28 cellular contexts compared by ENCODE assay signal in genomic region chr2:224551693-224552092, GRCh38.
"Had no signal": no experiment of that assay in that cellular context is flagged by ENCODE, and none has a peak within 500 bp of the region (broad histone marks: within the 10 kb centered on the region; RNA-seq: fewer than 3 reads in every experiment).

No MANE protein-coding gene starts in this region.

- H3K4me1 ChIP-seq: prostate gland had no signal

- H3K9me3 ChIP-seq: gastrocnemius medialis, neutrophil, ovary, prostate gland, thoracic aorta had no signal

- H3K4me3 Mint-ChIP-seq: activated naive CD8-positive, alpha-beta T cell; activated T-cell treated with anti-CD3 and anti-CD28 coated beads, Interleukin-2, amount 50 U/mL, for 4 hours; central memory CD8-positive, alpha-beta T cell; nephron; stimulated activated effector memory CD8-positive, alpha-beta T cell treated with anti-CD3 and anti-CD28 coated beads, Interleukin-12 subunit alpha, Interleukin-12 subunit beta, amount 100 ng/mL, for 72 hours; stimulated activated naive CD8-positive, alpha-beta T cell treated with anti-CD3 and anti-CD28 coated beads, Interleukin-15, Interleukin-2, amounts not matched to agents 100 ng/mL and 50 ng/mL, for 24 hours had no signal

- H3K27ac ChIP-seq: gastrocnemius medialis, neutrophil, ovary, prostate gland, skin epidermis, thoracic aorta, VCaP had no signal

- H3K27ac Mint-ChIP-seq: activated naive CD8-positive, alpha-beta T cell; activated T-helper 2 cell treated with anti-CD3 and anti-CD28 coated beads, Interferon-gamma antibody, Interleukin-2, Interleukin-4, amounts not matched to agents 10 μg/mL and 5 μg/mL and 100 μg/mL, durations not matched to agents 14 hours and 24 hours and 36 hours; nephron; stimulated activated effector memory CD8-positive, alpha-beta T cell treated with anti-CD3 and anti-CD28 coated beads, Interleukin-12 subunit alpha, Interleukin-12 subunit beta, amount 100 ng/mL, for 72 hours; stimulated activated naive CD8-positive, alpha-beta T cell treated with anti-CD3 and anti-CD28 coated beads, Interleukin-15, Interleukin-2, amounts not matched to agents 100 ng/mL and 50 ng/mL, for 24 hours had no signal

- ATAC-seq: activated T-cell treated with anti-CD3 and anti-CD28 coated beads, Interleukin-2, amount 50 U/mL, for 4 hours; gastrocnemius medialis; left cardiac atrium; sciatic nerve; stimulated activated effector memory CD8-positive, alpha-beta T cell treated with anti-CD3 and anti-CD28 coated beads, Interleukin-12 subunit alpha, Interleukin-12 subunit beta, amount 100 ng/mL, for 72 hours had no signal

- H3K4me3 ChIP-seq: gastrocnemius medialis, ovary, prostate gland, skin epidermis, thoracic aorta had no signal

- H3K27me3 Mint-ChIP-seq: activated naive CD8-positive, alpha-beta T cell; central memory CD8-positive, alpha-beta T cell; stimulated activated naive CD8-positive, alpha-beta T cell treated with anti-CD3 and anti-CD28 coated beads, Interleukin-15, Interleukin-2, amounts not matched to agents 100 ng/mL and 50 ng/mL, for 24 hours had no signal

- H3K36me3 ChIP-seq: gastrocnemius medialis, ovary, prostate gland, thoracic aorta had no signal

- DNase-seq: activated CD4-positive, alpha-beta T cell treated with anti-CD3 and anti-CD28 coated beads for 48 hours; activated CD4-positive, alpha-beta T cell treated with anti-CD3 and anti-CD28 coated beads, Interleukin-2, amount 50 U/mL, for 48 hours; activated CD8-positive, alpha-beta memory T cell treated with anti-CD3 and anti-CD28 coated beads, Interleukin-2, amount 50 U/mL, for 48 hours; activated T-cell treated with anti-CD3 and anti-CD28 coated beads, Interleukin-2, amount 50 U/mL, for 4 hours; anterior cingulate cortex; effector CD8-positive, alpha-beta T cell; gastrocnemius medialis; hippocampal formation; left cardiac atrium; mammary epithelial cell; ovary; retina; stimulated activated CD4-positive, alpha-beta T cell treated with anti-CD3 and anti-CD28 coated beads, Interleukin-12 subunit alpha, Interleukin-12 subunit beta, amount 100 ng/mL, for 4 hours; stimulated activated CD4-positive, alpha-beta T cell treated with anti-CD3 and anti-CD28 coated beads, Interleukin-4, amount 100 ng/mL, for 24 hours; T-helper 2 cell; trophoblast cell had no signal

- H3K9me3 Mint-ChIP-seq: activated T-cell treated with anti-CD3 and anti-CD28 coated beads, Interleukin-2, amount 50 U/mL, for 4 hours; activated T-helper 2 cell treated with anti-CD3 and anti-CD28 coated beads, Interferon-gamma antibody, Interleukin-2, Interleukin-4, amounts not matched to agents 10 μg/mL and 5 μg/mL and 100 μg/mL, durations not matched to agents 14 hours and 24 hours and 36 hours; central memory CD8-positive, alpha-beta T cell; nephron; stimulated activated effector memory CD8-positive, alpha-beta T cell treated with anti-CD3 and anti-CD28 coated beads, Interleukin-12 subunit alpha, Interleukin-12 subunit beta, amount 100 ng/mL, for 72 hours; stimulated activated naive CD8-positive, alpha-beta T cell treated with anti-CD3 and anti-CD28 coated beads, Interleukin-15, Interleukin-2, amounts not matched to agents 100 ng/mL and 50 ng/mL, for 24 hours had no signal

- H3K27me3 ChIP-seq: gastrocnemius medialis, neutrophil, ovary had no signal
